8 cellular contexts compared by ENCODE assay signal in genomic region chr21:44818636-44819011, GRCh38. TPM values are rescaled to one million over a fixed set of nuclear protein-coding genes. Genes with fewer than 3 reads are reported as not detected.
DNase-seq lines count a peak whose midpoint lies in the region; ATAC-seq and TF ChIP-seq lines count a peak whose summit lies in the region.

No MANE protein-coding gene starts in this region.

- H4K20me1 ChIP-seq in Karpas-422 (ENCODE audit: insufficient read depth, low read depth, low read length) = peaks cover 29% of the 10 kb centered on the region

- peak overlapping the region; percentile 70 for H3K9ac ChIP-seq in Karpas-422 (ENCODE audit: low read length)
- peak overlapping the region; percentile 60 to 61 for H3K9ac ChIP-seq in duodenal mucosa (ENCODE audit: low read depth in 1 of 2, low read length in 2 of 2)

- no peaks in the 10 kb centered on the region for H3K9me2 ChIP-seq in Karpas-422 (replicated peaks; ENCODE audit: insufficient read depth, low read length)

- H3K4me3 ChIP-seq in AG04450 (ENCODE audit: low read depth, low read length) = peak overlapping the region; percentile 57
- peak overlapping the region; percentile 75 for H3K4me3 ChIP-seq in Karpas-422 (ENCODE audit: low read length)
- peak overlapping the region; percentile 61 to 65 for H3K4me3 ChIP-seq in duodenal mucosa (ENCODE audit: low read depth in 1 of 2, low read length in 2 of 2)
- peak overlapping the region; percentile 21 to 75 for H3K4me3 ChIP-seq in muscle layer of duodenum (ENCODE audit: low read depth in 1 of 2, low read length in 2 of 2)

- H3K4me1 ChIP-seq in Karpas-422 (ENCODE audit: low read length) (peaks cover 25% of the 10 kb centered on the region), duodenal mucosa (ENCODE audit: control insufficient read depth in 1 of 2, insufficient read depth in 2 of 2, low read length in 2 of 2) (peaks cover 3 to 11% of the 10 kb centered on the region in 2 donors), muscle layer of duodenum (ENCODE audit: control insufficient read depth in 1 of 2, insufficient read depth in 2 of 2, low read length in 2 of 2) (peaks cover 4 to 19% of the 10 kb centered on the region in 2 donors)

- intact Hi-C loops in sciatic nerve (cut with DNase I) = no loop called here

- H3K27ac ChIP-seq in AG04450 (ENCODE audit: low read depth, low read length) = no peak overlapping the region
- no peak overlapping the region for H3K27ac ChIP-seq in Karpas-422 (ENCODE audit: low read length)
- peak overlapping the region; percentile 70 for H3K27ac ChIP-seq in duodenal mucosa (ENCODE audit: low read depth, low read length)
- no peak overlapping the region for H3K27ac ChIP-seq in muscle layer of duodenum (ENCODE audit: low read length)

- H2AFZ ChIP-seq in Karpas-422 (ENCODE audit: low read length) = peak overlapping the region; percentile 84; the same call in 1 of the 2 replicates

- no peaks in the 10 kb centered on the region for H3K27me3 ChIP-seq in AG04450 (ENCODE audit: control insufficient read depth, insufficient read depth, low read length)
- H3K27me3 ChIP-seq in Karpas-422 (ENCODE audit: low read length) = no peaks in the 10 kb centered on the region
- H3K27me3 ChIP-seq in duodenal mucosa (ENCODE audit: control insufficient read depth in 1 of 2, insufficient read depth in 2 of 2, low read length in 2 of 2) = no peaks in the 10 kb centered on the region
- H3K27me3 ChIP-seq in muscle layer of duodenum (ENCODE audit: low read depth, low read length) = no peaks in the 10 kb centered on the region

- peaks cover 39% of the 10 kb centered on the region for H3K79me2 ChIP-seq in Karpas-422 (ENCODE audit: low read length)

- POLR2A ChIA-PET in AG04450 (lab: Yijun Ruan, JAX) = no interaction called here

- peak overlapping the region; percentile 78 for H3K4me2 ChIP-seq in Karpas-422 (ENCODE audit: low read depth, low read length, poor library complexity, severe bottlenecking)

- H3K36me3 ChIP-seq in Karpas-422 (ENCODE audit: insufficient read depth, low read length) (no peaks in the 10 kb centered on the region), duodenal mucosa (ENCODE audit: control insufficient read depth in 1 of 2, insufficient read depth in 2 of 2, low read length in 2 of 2) (peaks cover 0 to 3% of the 10 kb centered on the region in 2 donors), muscle layer of duodenum (ENCODE audit: control insufficient read depth in 1 of 2, insufficient read depth in 2 of 2, low read length in 2 of 2) (peaks cover 0 to 3% of the 10 kb centered on the region in 2 donors)

- TF ChIP-seq CTCF in AG04450 (IDR thresholded peaks at IDR 0.05; ENCODE audit: low read depth, low read length) = no peak

- DNase-seq in AG04450 (ENCODE audit: low read depth, low spot score) = no peak
- no peak for DNase-seq in Karpas-422
- no peak for DNase-seq in NK-92 treated with Interleukin-12 subunit alpha and Interleukin-12 subunit beta, amount 100 ng/mL, for 24 hours (lab: John Stamatoyannopoulos, UW)
- no peak for DNase-seq in HUDEP-2 (lab: John Stamatoyannopoulos, UW; ENCODE audit: unreplicated experiment in 76 of 76)
- DNase-seq in NCI-H2171 (lab: John Stamatoyannopoulos, UW) = no peak
- no peak for DNase-seq in sciatic nerve (ENCODE audit: low spot score)

- no peak for ATAC-seq in sciatic nerve

- CTCF ChIA-PET in AG04450 (lab: Charles Lee) = no interaction called here

- peaks cover 30% of the 10 kb centered on the region for H3K9me3 ChIP-seq in AG04450 (ENCODE audit: control insufficient read depth, insufficient read depth, low read length)
- peaks cover 5% of the 10 kb centered on the region for H3K9me3 ChIP-seq in Karpas-422 (ENCODE audit: low read length)
- H3K9me3 ChIP-seq in duodenal mucosa (ENCODE audit: control insufficient read depth in 1 of 2, low read length in 2 of 2) = peaks cover 9 to 11% of the 10 kb centered on the region in 2 donors
- H3K9me3 ChIP-seq in muscle layer of duodenum (ENCODE audit: control insufficient read depth in 1 of 2, low read length in 2 of 2) = peaks cover 0 to 27% of the 10 kb centered on the region in 2 donors

RNA-seq across cellular contexts. Expression of gene SUMO3, which starts 0.8 kb away (rescaled TPM):
- polyA plus RNA-seq in AG04450 (2011; rRNA removed) = 113 and 134 TPM in 2 replicates
- polyA minus RNA-seq in AG04450 (2011; rRNA and poly(A)+ RNA removed) = 75.0 and 75.8 TPM in 2 replicates
- 70.3 and 80.3 TPM in 2 replicates for total RNA-seq in Karpas-422 (2014; rRNA removed; shearing (Covaris generic); ENCODE audit: low replicate concordance)
- total RNA-seq in sciatic nerve = 65.5 TPM

RNA-seq across cellular contexts. Expression of gene UBE2G2, which starts 17.0 kb away (rescaled TPM):
- 60.9 and 62.2 TPM in 2 replicates for polyA plus RNA-seq in AG04450 (2011; rRNA removed)
- 49.0 and 49.2 TPM in 2 replicates for polyA minus RNA-seq in AG04450 (2011; rRNA and poly(A)+ RNA removed)
- total RNA-seq in Karpas-422 (2014; rRNA removed; shearing (Covaris generic); ENCODE audit: low replicate concordance) = 126 and 148 TPM in 2 replicates
- 78.0 TPM for total RNA-seq in sciatic nerve

RNA-seq across cellular contexts. Expression of gene PTTG1IP, which starts 54.9 kb away (rescaled TPM):
- polyA plus RNA-seq in AG04450 (2011; rRNA removed) = 240 and 249 TPM in 2 replicates
- 134 and 137 TPM in 2 replicates for polyA minus RNA-seq in AG04450 (2011; rRNA and poly(A)+ RNA removed)
- total RNA-seq in Karpas-422 (2014; rRNA removed; shearing (Covaris generic); ENCODE audit: low replicate concordance) = 37.8 and 44.7 TPM in 2 replicates
- 192 TPM for total RNA-seq in sciatic nerve
